In genomic region chr2:165794520-165794882, GRCh38 we compare ENCODE assay signal across 8 cellular contexts. TPM values are rescaled to one million over a fixed set of nuclear protein-coding genes. Genes with fewer than 3 reads are reported as not detected.
A peak's percentile ranks its signal among the peaks of the same experiment; 100 is the strongest.
DNase-seq lines count a peak whose midpoint lies in the region; ATAC-seq and TF ChIP-seq lines count a peak whose summit lies in the region.

No MANE protein-coding gene starts in this region.

- ATAC-seq in HG02840 (IDR thresholded peaks at IDR 0.05; ENCODE audit: low FRiP score, unreplicated experiment), result peak; percentile 98

- 20 to 22% methylated on average over 18 of the region's 18 CpGs for WGBS in tibial nerve, 2 donors

- H3K36me3 ChIP-seq in neuron (ENCODE audit: insufficient read depth, low read length), result no peaks in the 10 kb centered on the region
- no peaks in the 10 kb centered on the region for H3K36me3 ChIP-seq in tibial nerve

- no peak for TF ChIP-seq EP300 in tibial nerve (IDR thresholded peaks at IDR 0.05)

- peak in 2 of 3 experiments; percentile 59 to 63 for DNase-seq in NCI-H1417 (lab: John Stamatoyannopoulos, UW)
- no peak for DNase-seq in NCI-H1417 treated with DMSO at 0.1 percent for 48 hours (lab: John Stamatoyannopoulos, UW)
- DNase-seq in NCI-H2171 (lab: John Stamatoyannopoulos, UW), result peak; percentile 13
- DNase-seq in activated T-cell treated with anti-CD3 and anti-CD28 coated beads, Interleukin-2, amount 50 U/mL, for 48 hours, result peak; percentile 73 to 75
- DNase-seq in foreskin fibroblast, result peak; percentile 38 to 65
- peak in 1 of 2 donors; percentile 14 for DNase-seq in tibial nerve (ENCODE audit: low spot score in 2 of 2)

- no peak for TF ChIP-seq POLR2A in tibial nerve (IDR thresholded peaks at IDR 0.05)

- H3K27me3 ChIP-seq in neuron (ENCODE audit: insufficient read depth, low read length) (peaks cover 9% of the 10 kb centered on the region), tibial nerve (peaks cover 0 to 18% of the 10 kb centered on the region in 2 donors)

- peaks cover 6% of the 10 kb centered on the region for H3K9me3 ChIP-seq in neuron (ENCODE audit: low read length)
- H3K9me3 ChIP-seq in tibial nerve, result no peaks in the 10 kb centered on the region

- peak overlapping the region in 2 of 4 donors; percentile 13 to 80 for H3K27ac ChIP-seq in tibial nerve

- TF ChIP-seq CTCF in foreskin fibroblast (IDR thresholded peaks at IDR 0.05; ENCODE audit: low read depth, low read length) (no peak), tibial nerve (IDR thresholded peaks at IDR 0.05) (no peak)

- H3K4me1 ChIP-seq in neuron (ENCODE audit: insufficient read depth, low read length), result no peaks in the 10 kb centered on the region
- peaks cover 0 to 22% (median 18%) of the 10 kb centered on the region in 4 donors for H3K4me1 ChIP-seq in tibial nerve

- no peak overlapping the region for H2AFZ ChIP-seq in neuron (ENCODE audit: low read depth, low read length)

- H3K4me3 ChIP-seq in foreskin fibroblast (ENCODE audit: low read depth in 1 of 2, low read length in 2 of 2) (peak overlapping the region; percentile 54 to 55), neuron (ENCODE audit: low read length) (peak overlapping the region; percentile 37), tibial nerve (peak overlapping the region; percentile 20 to 62 (median 54))

RNA-seq across cellular contexts. Expression of gene GALNT3, which starts 0.5 kb away (rescaled TPM):
- 1 to 10 TPM; 1.0 to 7.9 (median 2.6) TPM for total RNA-seq in tibial nerve
